10 cellular contexts compared by ENCODE assay signal in the genomic region with DNA sequence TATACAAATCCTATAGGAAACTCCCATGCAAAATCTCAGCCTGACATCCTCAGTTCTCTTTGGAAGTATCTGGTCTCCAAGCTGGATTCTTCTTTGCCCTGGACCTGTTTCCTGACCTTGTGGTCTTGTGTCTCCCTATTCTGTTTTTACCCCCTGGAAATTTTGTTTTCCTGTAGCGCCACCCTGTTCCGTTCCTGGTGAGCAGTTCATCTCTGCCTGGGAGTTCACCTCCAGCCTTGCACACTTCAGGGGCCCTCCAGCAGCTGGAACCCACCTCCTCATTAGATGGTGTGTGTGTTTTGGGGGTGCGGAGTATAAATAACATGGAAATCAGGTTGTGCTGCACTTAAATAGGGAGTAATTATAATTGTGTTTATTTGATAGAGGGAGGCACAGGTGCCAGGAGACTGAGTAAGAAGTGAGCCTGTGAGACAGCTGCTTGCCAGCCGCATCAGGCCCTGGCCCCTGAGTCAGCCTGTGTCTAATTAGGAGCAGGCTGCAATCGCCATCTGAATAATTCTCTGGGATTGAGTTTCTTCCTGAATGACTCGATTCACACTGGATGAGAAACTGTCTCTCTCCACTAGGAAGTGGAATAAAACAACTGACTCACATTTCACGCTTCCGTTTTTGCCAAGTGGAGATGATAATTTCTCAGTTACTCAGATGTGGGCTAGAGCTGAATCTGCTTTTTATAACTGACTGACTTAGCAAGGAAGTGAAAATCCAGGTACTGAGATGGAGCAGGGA.
DNase-seq lines count a peak whose midpoint lies in the region; ATAC-seq and TF ChIP-seq lines count a peak whose summit lies in the region.
"Had no signal": no experiment of that assay in that cellular context is flagged by ENCODE, and none has a peak within 500 bp of the region (broad histone marks: within the 10 kb centered on the region; RNA-seq: fewer than 3 reads in every experiment).

No MANE protein-coding gene starts in this region.

- H3K4me2 ChIP-seq in mesenchymal stem cell (ENCODE audit: low read length, poor library complexity, severe bottlenecking): peak overlapping the region; percentile 30

- no peaks in the 10 kb centered on the region for H3K36me3 ChIP-seq in mesenchymal stem cell (ENCODE audit: control insufficient read depth in 1 of 2, insufficient read depth in 2 of 2, low read depth in 1 of 2, low read length in 2 of 2)

- H3K9ac ChIP-seq in mesenchymal stem cell (ENCODE audit: low read length): peak overlapping the region; percentile 65

- no peaks in the 10 kb centered on the region for H3K27me3 ChIP-seq in mesenchymal stem cell (ENCODE audit: control insufficient read depth in 1 of 2, insufficient read depth in 1 of 2, low read length in 2 of 2)

- no peak overlapping the region for H2BK12ac ChIP-seq in mesenchymal stem cell (ENCODE audit: low read length in 2 of 2)

- peak overlapping the region; percentile 6 to 78 for H3K18ac ChIP-seq in mesenchymal stem cell (ENCODE audit: low read depth in 1 of 2, low read length in 2 of 2)

- in situ Hi-C loops in astrocyte of the spinal cord (cut with HindIII; ENCODE audit: low sequenced_read_pairs): no loop called here

- no peak overlapping the region for H2BK15ac ChIP-seq in mesenchymal stem cell (ENCODE audit: low read depth, poor library complexity, severe bottlenecking)

- no peaks in the 10 kb centered on the region for H3K79me1 ChIP-seq in mesenchymal stem cell (replicated peaks; ENCODE audit: low read length, poor library complexity, severe bottlenecking)

- no peak overlapping the region for H2BK5ac ChIP-seq in mesenchymal stem cell (ENCODE audit: low read depth, low read length, poor library complexity, severe bottlenecking)

- no peak overlapping the region for H2BK120ac ChIP-seq in mesenchymal stem cell (ENCODE audit: low read depth, low read length)

- peaks cover 2% of the 10 kb centered on the region for H3K4me1 ChIP-seq in mesenchymal stem cell (ENCODE audit: control insufficient read depth, insufficient read depth, low read depth, low read length)

- H4K8ac ChIP-seq in mesenchymal stem cell (ENCODE audit: low read length): peak overlapping the region; percentile 73

- no peak for ATAC-seq in HG03378 (IDR thresholded peaks at IDR 0.05; ENCODE audit: unreplicated experiment)
- ATAC-seq: activated CD4-positive, CD25-positive, alpha-beta regulatory T cell treated with anti-CD3 and anti-CD28 coated beads, Interleukin-2, amount 50 U/mL, for 24 hours had no signal

- H3K4ac ChIP-seq in mesenchymal stem cell (ENCODE audit: low read depth in 1 of 2, low read length in 2 of 2): no peak overlapping the region

- DNase-seq in AG10803 (ENCODE audit: low read depth) (peak; percentile 95), NCI-H1105 (lab: John Stamatoyannopoulos, UW) (peak; percentile 39), astrocyte of the spinal cord (ENCODE audit: low read depth, low spot score) (peak; percentile 94), mesenchymal stem cell (peak; percentile 90), GDM1 (lab: John Stamatoyannopoulos, UW) (no peak)
- DNase-seq in activated CD4-positive, alpha-beta T cell treated with anti-CD3 and anti-CD28 coated beads for 48 hours: no peak
- DNase-seq in NK-92 treated with Interleukin-12 subunit alpha and Interleukin-12 subunit beta, amount 100 ng/mL, for 24 hours (lab: John Stamatoyannopoulos, UW): no peak

- H3K4me3 ChIP-seq in AG10803 (ENCODE audit: low read length): no peak overlapping the region
- H3K4me3 ChIP-seq in astrocyte of the spinal cord (ENCODE audit: low read depth, low read length): no peak overlapping the region
- peak overlapping the region in 1 of 2 experiments; percentile 21 for H3K4me3 ChIP-seq in mesenchymal stem cell (ENCODE audit: insufficient read depth in 1 of 2, low read depth in 1 of 2, low read length in 2 of 2)

- H3K9me3 ChIP-seq in mesenchymal stem cell (ENCODE audit: control insufficient read depth, low read length): no peaks in the 10 kb centered on the region

- WGBS in mesenchymal stem cell: 40% methylated on average over 7 of the region's 8 CpGs

- no peak overlapping the region for H3K14ac ChIP-seq in mesenchymal stem cell (ENCODE audit: low read length in 2 of 2)

- TF ChIP-seq CTCF in AG10803 (conservative IDR thresholded peaks at IDR 0.05; ENCODE audit: low read length): 0 out of 2 replicates have a peak, but pooled peaks have one; percentile 12
- no peak for TF ChIP-seq CTCF in astrocyte of the spinal cord (IDR thresholded peaks at IDR 0.05; ENCODE audit: low read depth, low read length)

- H3K23ac ChIP-seq in mesenchymal stem cell (ENCODE audit: low read length in 2 of 2): no peak overlapping the region

- H2AFZ ChIP-seq in mesenchymal stem cell (ENCODE audit: low read depth, low read length): no peak overlapping the region

- H4K91ac ChIP-seq in mesenchymal stem cell (ENCODE audit: low read length): peak overlapping the region; percentile 70

- H2AK5ac ChIP-seq in mesenchymal stem cell (ENCODE audit: low read length, severe bottlenecking): no peak overlapping the region

- peak overlapping the region; percentile 80 for H3K27ac ChIP-seq in mesenchymal stem cell (ENCODE audit: low read length, poor library complexity, severe bottlenecking)
- H3K27ac ChIP-seq: HL-60 had no signal

Comparison
In these comparisons a context has a peak if more than half of its experiments do, and no peak if none do; other contexts are left out.
1. DNase-seq: peak in AG10803 (single experiment), NCI-H1105 (single experiment), astrocyte of the spinal cord (single experiment) and mesenchymal stem cell (single experiment); none in GDM1 (single experiment), activated CD4-positive, alpha-beta T cell treated with anti-CD3 and anti-CD28 coated beads for 48 hours (single experiment) and NK-92 treated with Interleukin-12 subunit alpha and Interleukin-12 subunit beta, amount 100 ng/mL, for 24 hours (single experiment).